27 cellular contexts compared by ENCODE assay signal in the genomic region with DNA sequence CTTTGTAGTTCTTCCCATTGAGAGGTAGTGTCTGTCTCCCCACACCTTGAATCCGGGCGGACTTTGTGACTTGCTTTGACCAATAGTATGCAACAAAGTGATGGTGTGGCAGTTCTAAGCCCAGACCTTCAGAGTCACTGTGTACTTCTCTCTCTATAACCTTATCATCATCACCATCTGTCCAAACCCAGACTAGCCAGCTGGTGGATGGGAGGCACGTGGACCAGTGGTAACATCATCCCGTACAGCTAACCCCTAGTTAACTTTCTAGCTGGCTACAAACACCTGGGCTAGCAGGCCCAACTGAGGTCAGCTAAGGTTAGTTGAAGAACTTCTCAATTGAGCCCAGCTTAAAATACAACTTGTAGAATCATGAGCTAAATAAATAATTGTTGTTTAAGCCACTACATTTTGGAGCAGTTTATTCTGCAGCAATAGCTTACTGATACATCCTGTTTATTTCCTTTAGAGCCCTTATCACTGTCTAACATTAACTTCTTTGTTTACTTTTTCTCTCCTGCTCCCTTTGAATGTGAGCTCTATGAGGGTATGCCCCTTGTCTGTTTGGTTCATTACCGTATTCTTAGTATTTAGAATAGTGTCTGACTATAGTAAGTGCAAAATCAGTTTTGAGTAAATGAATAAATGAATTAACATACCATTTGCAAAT. TPM values are rescaled to one million over a fixed set of nuclear protein-coding genes. Genes with fewer than 3 reads are reported as not detected.
"Had no signal": no experiment of that assay in that cellular context is flagged by ENCODE, and none has a peak within 500 bp of the region (broad histone marks: within the 10 kb centered on the region; RNA-seq: fewer than 3 reads in every experiment).

No MANE protein-coding gene starts in this region.

- H3K27ac ChIP-seq: heart right ventricle, pancreas, psoas muscle, uterus had no signal

- DNase-seq: activated CD4-positive, alpha-beta T cell treated with anti-CD3 and anti-CD28 coated beads for 36 hours; activated CD4-positive, alpha-beta T cell treated with anti-CD3 and anti-CD28 coated beads, Interleukin-2, amount 50 U/mL, for 4 hours; activated CD8-positive, alpha-beta memory T cell treated with anti-CD3 and anti-CD28 coated beads for 24 hours; activated CD8-positive, alpha-beta memory T cell treated with anti-CD3 and anti-CD28 coated beads, Interleukin-2, amount 50 U/mL, for 4 hours; activated T-cell treated with anti-CD3 and anti-CD28 coated beads, Interleukin-2, amount 50 U/mL, for 24 hours; aorta; foreskin fibroblast; heart right ventricle; islet precursor cell; left cardiac atrium; nephron progenitor cell; pancreas; psoas muscle; right cardiac atrium; stimulated activated CD4-positive, alpha-beta T cell treated with anti-CD3 and anti-CD28 coated beads, Interleukin-15, amount 100 ng/mL, for 24 hours; stimulated activated naive B cell treated with anti-CD40 and anti-IgM and Interleukin-4, amounts not matched to agents 10 μg/mL and 1 μg/mL and 100 μg/mL, for 72 hours; trophoblast cell; uterus had no signal

- H3K9me3 ChIP-seq: pancreas, psoas muscle had no signal

- H3K27ac Mint-ChIP-seq: activated CD4-positive, alpha-beta T cell treated with anti-CD3 and anti-CD28 coated beads for 36 hours; activated naive CD4-positive, alpha-beta T cell treated with anti-CD3 and anti-CD28 coated beads, Interleukin-2, amount 50 U/mL, for 72 hours; activated T-cell treated with anti-CD3 and anti-CD28 coated beads, Interleukin-2, amount 50 U/mL, for 24 hours; activated T-helper 17 cell treated with anti-CD3 and anti-CD28 coated beads, Interleukin-2, amount 50 U/mL, for 72 hours; brain; memory B cell; nephron progenitor cell; stimulated activated naive B cell treated with anti-CD40 and anti-IgM and Interleukin-4, amounts not matched to agents 10 μg/mL and 1 μg/mL and 100 μg/mL, for 72 hours; WTC11 had no signal

- ATAC-seq: activated CD4-positive, alpha-beta T cell treated with anti-CD3 and anti-CD28 coated beads for 36 hours; activated naive CD4-positive, alpha-beta T cell treated with anti-CD3 and anti-CD28 coated beads, Interleukin-2, amount 50 U/mL, for 72 hours; activated T-helper 17 cell treated with anti-CD3 and anti-CD28 coated beads, Interleukin-2, amount 50 U/mL, for 72 hours; heart right ventricle; left cardiac atrium; pancreas; psoas muscle; right cardiac atrium; stimulated activated naive B cell treated with anti-CD40 and anti-IgM and Interleukin-4, amounts not matched to agents 10 μg/mL and 1 μg/mL and 100 μg/mL, for 72 hours; WTC11 had no signal

- H3K4me1 ChIP-seq: heart right ventricle, pancreas, psoas muscle, uterus had no signal

- H3K4me3 ChIP-seq: heart right ventricle, pancreas, psoas muscle, uterus had no signal

- H3K9me3 Mint-ChIP-seq: activated naive CD4-positive, alpha-beta T cell treated with anti-CD3 and anti-CD28 coated beads, Interleukin-2, amount 50 U/mL, for 72 hours; activated T-cell treated with anti-CD3 and anti-CD28 coated beads, Interleukin-2, amount 50 U/mL, for 24 hours; brain; WTC11 had no signal

- H3K36me3 Mint-ChIP-seq: brain, WTC11 had no signal

- H3K27me3 Mint-ChIP-seq: stimulated activated naive B cell treated with anti-CD40 and anti-IgM and Interleukin-4, amounts not matched to agents 10 μg/mL and 1 μg/mL and 100 μg/mL, for 72 hours had no signal

- H3K27me3 ChIP-seq: pancreas, uterus had no signal

- H3K4me1 Mint-ChIP-seq: brain, nephron progenitor cell had no signal

- FAIRE-seq: pancreas had no signal

- H3K36me3 ChIP-seq: heart right ventricle, pancreas, uterus had no signal

- H3K4me3 Mint-ChIP-seq: activated CD4-positive, alpha-beta T cell treated with anti-CD3 and anti-CD28 coated beads for 36 hours; activated T-cell treated with anti-CD3 and anti-CD28 coated beads, Interleukin-2, amount 50 U/mL, for 24 hours; activated T-helper 17 cell treated with anti-CD3 and anti-CD28 coated beads, Interleukin-2, amount 50 U/mL, for 72 hours; brain; memory B cell; nephron progenitor cell; stimulated activated naive B cell treated with anti-CD40 and anti-IgM and Interleukin-4, amounts not matched to agents 10 μg/mL and 1 μg/mL and 100 μg/mL, for 72 hours; WTC11 had no signal

RNA-seq across cellular contexts. Expression of a gene that starts 11.5 kb away (rescaled TPM):
- total RNA-seq: activated CD4-positive, alpha-beta T cell treated with anti-CD3 and anti-CD28 coated beads for 36 hours; activated naive CD4-positive, alpha-beta T cell treated with anti-CD3 and anti-CD28 coated beads, Interleukin-2, amount 50 U/mL, for 72 hours; aorta; cardiac septum; chondrocyte; fibroblast of lung; heart right ventricle; left cardiac atrium; psoas muscle; right cardiac atrium; temporal lobe; WTC11 had no signal
- polyA plus RNA-seq: fibroblast of lung, heart right ventricle, pancreas, right cardiac atrium had no signal
